ENCODE assay signal across 3 cellular contexts in the genomic region with DNA sequence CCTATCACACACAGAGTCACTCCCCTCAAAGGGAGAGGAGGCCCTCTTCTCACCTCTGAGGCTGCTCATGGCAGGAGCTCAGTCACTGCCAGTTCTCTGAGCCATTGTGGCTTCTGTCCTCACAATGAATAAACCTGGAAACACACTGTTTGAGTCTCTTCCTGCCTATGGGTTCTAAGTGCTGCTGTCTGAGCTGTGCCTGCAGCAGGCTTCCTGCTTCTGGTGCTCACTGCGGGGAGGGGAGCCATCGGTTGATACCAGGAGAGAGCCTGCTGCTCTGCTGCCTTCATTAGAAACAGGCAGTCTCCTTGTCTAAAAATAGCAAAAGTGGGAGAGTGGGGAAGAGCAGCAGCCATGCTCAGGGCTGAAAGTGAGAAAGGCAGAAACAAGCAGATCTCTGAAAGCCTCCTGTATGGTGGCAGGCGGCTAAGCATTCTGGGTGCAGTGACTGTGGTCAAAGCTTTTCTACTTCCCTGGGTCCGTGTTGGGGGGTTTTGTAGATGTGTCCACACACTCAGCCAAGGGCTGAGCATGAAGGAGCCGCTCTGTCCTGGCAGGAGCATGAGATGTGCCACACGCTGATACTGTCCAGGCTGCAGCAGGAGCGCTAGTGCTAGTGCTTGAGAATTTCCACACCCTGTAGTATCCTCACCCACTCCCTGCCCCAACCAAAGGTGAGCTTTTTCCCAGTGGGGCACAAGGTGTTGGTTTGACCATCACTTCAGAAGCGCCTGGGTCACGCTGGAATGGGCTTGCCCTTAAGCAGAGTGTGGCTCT.
TF ChIP-seq lines count a peak whose summit lies in the region.

No MANE protein-coding gene starts in this region.

TF ChIP-seq in SK-N-SH treated with all-trans-retinoic acid at 6 μM for 48 hours, 23 proteins besides CTCF, POLR2A, EP300 and RAD21 (continued from another document):
- TF ChIP-seq ISL1 (CRISPR knock-in tag; IDR thresholded peaks at IDR 0.05) (no peak), ZC3H10 (CRISPR knock-in tag; IDR thresholded peaks at IDR 0.05) (no peak), TOX (CRISPR knock-in tag; IDR thresholded peaks at IDR 0.05; ENCODE audit: borderline replicate concordance) (no peak)
- TF ChIP-seq, protein P1, sequence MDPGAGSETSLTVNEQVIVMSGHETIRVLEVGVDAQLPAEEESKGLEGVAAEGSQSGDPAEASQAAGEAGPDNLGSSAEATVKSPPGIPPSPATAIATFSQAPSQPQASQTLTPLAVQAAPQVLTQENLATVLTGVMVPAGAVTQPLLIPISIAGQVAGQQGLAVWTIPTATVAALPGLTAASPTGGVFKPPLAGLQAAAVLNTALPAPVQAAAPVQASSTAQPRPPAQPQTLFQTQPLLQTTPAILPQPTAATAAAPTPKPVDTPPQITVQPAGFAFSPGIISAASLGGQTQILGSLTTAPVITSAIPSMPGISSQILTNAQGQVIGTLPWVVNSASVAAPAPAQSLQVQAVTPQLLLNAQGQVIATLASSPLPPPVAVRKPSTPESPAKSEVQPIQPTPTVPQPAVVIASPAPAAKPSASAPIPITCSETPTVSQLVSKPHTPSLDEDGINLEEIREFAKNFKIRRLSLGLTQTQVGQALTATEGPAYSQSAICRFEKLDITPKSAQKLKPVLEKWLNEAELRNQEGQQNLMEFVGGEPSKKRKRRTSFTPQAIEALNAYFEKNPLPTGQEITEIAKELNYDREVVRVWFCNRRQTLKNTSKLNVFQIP (CRISPR knock-in tag; IDR thresholded peaks at IDR 0.05; ENCODE audit: borderline replicate concordance, low read depth), result no peak

TF ChIP-seq in SK-N-SH, 30 proteins besides CTCF, POLR2A, EP300 and RAD21 (continued from another document):
- no peak for TF ChIP-seq GABPA (IDR thresholded peaks at IDR 0.05; ENCODE audit: low read depth)
- TF ChIP-seq TCF12 (IDR thresholded peaks at IDR 0.05), result no peak
- TF ChIP-seq, protein P2, sequence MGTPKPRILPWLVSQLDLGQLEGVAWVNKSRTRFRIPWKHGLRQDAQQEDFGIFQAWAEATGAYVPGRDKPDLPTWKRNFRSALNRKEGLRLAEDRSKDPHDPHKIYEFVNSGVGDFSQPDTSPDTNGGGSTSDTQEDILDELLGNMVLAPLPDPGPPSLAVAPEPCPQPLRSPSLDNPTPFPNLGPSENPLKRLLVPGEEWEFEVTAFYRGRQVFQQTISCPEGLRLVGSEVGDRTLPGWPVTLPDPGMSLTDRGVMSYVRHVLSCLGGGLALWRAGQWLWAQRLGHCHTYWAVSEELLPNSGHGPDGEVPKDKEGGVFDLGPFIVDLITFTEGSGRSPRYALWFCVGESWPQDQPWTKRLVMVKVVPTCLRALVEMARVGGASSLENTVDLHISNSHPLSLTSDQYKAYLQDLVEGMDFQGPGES (IDR thresholded peaks at IDR 0.05; ENCODE audit: low read depth, low read length), result no peak
- no peak for TF ChIP-seq CHD2 (IDR thresholded peaks at IDR 0.05; ENCODE audit: low read length, partially characterized antibody)
- no peak for TF ChIP-seq FOSL2 (IDR thresholded peaks at IDR 0.05; ENCODE audit: borderline replicate concordance, low read depth)
- no peak for TF ChIP-seq REST (IDR thresholded peaks at IDR 0.05; ENCODE audit: low read depth, low read length)
- TF ChIP-seq GATA2 (CRISPR knock-in tag; IDR thresholded peaks at IDR 0.05), result no peak
- no peak for TF ChIP-seq SMC3 (IDR thresholded peaks at IDR 0.05; ENCODE audit: low read depth, low read length)
- no peak for TF ChIP-seq TEAD4 (IDR thresholded peaks at IDR 0.05; ENCODE audit: borderline replicate concordance, insufficient read depth)
- TF ChIP-seq JUND (IDR thresholded peaks at IDR 0.05), result no peak
- no peak for TF ChIP-seq FOXM1 (IDR thresholded peaks at IDR 0.05; ENCODE audit: low read depth)

TF ChIP-seq in WTC11, 78 proteins besides CTCF, POLR2A, EP300 and RAD21 (continued from another document):
- TF ChIP-seq, protein P3, sequence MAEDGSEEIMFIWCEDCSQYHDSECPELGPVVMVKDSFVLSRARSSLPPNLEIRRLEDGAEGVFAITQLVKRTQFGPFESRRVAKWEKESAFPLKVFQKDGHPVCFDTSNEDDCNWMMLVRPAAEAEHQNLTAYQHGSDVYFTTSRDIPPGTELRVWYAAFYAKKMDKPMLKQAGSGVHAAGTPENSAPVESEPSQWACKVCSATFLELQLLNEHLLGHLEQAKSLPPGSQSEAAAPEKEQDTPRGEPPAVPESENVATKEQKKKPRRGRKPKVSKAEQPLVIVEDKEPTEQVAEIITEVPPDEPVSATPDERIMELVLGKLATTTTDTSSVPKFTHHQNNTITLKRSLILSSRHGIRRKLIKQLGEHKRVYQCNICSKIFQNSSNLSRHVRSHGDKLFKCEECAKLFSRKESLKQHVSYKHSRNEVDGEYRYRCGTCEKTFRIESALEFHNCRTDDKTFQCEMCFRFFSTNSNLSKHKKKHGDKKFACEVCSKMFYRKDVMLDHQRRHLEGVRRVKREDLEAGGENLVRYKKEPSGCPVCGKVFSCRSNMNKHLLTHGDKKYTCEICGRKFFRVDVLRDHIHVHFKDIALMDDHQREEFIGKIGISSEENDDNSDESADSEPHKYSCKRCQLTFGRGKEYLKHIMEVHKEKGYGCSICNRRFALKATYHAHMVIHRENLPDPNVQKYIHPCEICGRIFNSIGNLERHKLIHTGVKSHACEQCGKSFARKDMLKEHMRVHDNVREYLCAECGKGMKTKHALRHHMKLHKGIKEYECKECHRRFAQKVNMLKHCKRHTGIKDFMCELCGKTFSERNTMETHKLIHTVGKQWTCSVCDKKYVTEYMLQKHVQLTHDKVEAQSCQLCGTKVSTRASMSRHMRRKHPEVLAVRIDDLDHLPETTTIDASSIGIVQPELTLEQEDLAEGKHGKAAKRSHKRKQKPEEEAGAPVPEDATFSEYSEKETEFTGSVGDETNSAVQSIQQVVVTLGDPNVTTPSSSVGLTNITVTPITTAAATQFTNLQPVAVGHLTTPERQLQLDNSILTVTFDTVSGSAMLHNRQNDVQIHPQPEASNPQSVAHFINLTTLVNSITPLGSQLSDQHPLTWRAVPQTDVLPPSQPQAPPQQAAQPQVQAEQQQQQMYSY (CRISPR knock-in tag; IDR thresholded peaks at IDR 0.05), result no peak
